In the genomic region with DNA sequence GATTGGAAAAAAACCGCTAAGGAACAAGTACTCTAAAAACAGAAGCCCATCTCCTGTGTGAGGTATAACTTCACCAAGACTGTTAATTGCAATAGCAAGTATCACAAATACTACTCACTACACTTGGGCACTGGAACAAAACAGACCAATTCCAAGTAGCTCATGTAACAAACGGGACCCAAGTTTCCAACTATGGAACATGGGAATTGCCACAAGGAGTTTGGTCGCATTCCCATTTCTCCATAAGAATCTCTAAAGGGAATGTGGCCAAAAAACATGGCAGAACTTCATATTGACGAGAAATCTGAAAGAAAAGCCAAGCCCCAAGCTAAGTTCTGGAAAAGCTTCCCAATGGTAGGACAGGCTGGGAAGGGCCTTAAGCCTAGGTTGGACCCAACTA, we compare ENCODE assay signal across 18 cellular contexts.
DNase-seq lines count a peak whose midpoint lies in the region; ATAC-seq and TF ChIP-seq lines count a peak whose summit lies in the region.
"Had no signal": no experiment of that assay in that cellular context is flagged by ENCODE, and none has a peak within 500 bp of the region (broad histone marks: within the 10 kb centered on the region; RNA-seq: fewer than 3 reads in every experiment).

No MANE protein-coding gene starts in this region.

- H3K4me1 Mint-ChIP-seq in nephron (peaks cover 64% of the 10 kb centered on the region), CD14-positive monocyte (no peaks in the 10 kb centered on the region)
- H3K4me1 Mint-ChIP-seq: activated CD4-positive, alpha-beta memory T cell treated with anti-CD3 and anti-CD28 coated beads, Interleukin-2, amount 10 ng/mL, durations not matched to agents 7 days and 5 days; naive B cell had no signal

- ATAC-seq in heart left ventricle: no peak
- ATAC-seq in Right ventricle myocardium superior (ENCODE audit: poor library complexity): no peak
- ATAC-seq in GM18907 (IDR thresholded peaks at IDR 0.05; ENCODE audit: unreplicated experiment): no peak

- H3K36me3 Mint-ChIP-seq in nephron (ENCODE audit: low read depth): peaks cover 19% of the 10 kb centered on the region
- peaks cover 36 to 47% of the 10 kb centered on the region in 2 donors for H3K36me3 Mint-ChIP-seq in CD14-positive monocyte

- intact Hi-C loops in heart left ventricle (cut with DNase I) (no loop called here), Right ventricle myocardium superior (cut with DNase I) (no loop called here), esophagus muscularis mucosa (cut with DNase I) (no loop called here), uterus (cut with DNase I; ENCODE audit: low total_unique reads) (no loop called here), CD14-positive monocyte (cut with micrococcal nuclease) (no loop called here)

- no peak overlapping the region for H3K4me3 Mint-ChIP-seq in nephron
- H3K4me3 Mint-ChIP-seq in CD14-positive monocyte: no peak overlapping the region
- H3K4me3 Mint-ChIP-seq: activated CD4-positive, alpha-beta memory T cell treated with anti-CD3 and anti-CD28 coated beads, Interleukin-2, amount 10 ng/mL, durations not matched to agents 7 days and 5 days; central memory CD8-positive, alpha-beta T cell; naive B cell had no signal

- H3K9me3 Mint-ChIP-seq in nephron (no peaks in the 10 kb centered on the region), CD14-positive monocyte (peaks cover 0 to 2% (median 0%) of the 10 kb centered on the region in 7 donors)
- H3K9me3 Mint-ChIP-seq: activated CD4-positive, alpha-beta memory T cell treated with anti-CD3 and anti-CD28 coated beads, Interleukin-2, amount 10 ng/mL, durations not matched to agents 7 days and 5 days; central memory CD8-positive, alpha-beta T cell; naive B cell had no signal

- DNase-seq in heart left ventricle (no peak), Right ventricle myocardium superior (no peak), esophagus muscularis mucosa (ENCODE audit: extremely low spot score) (peak; percentile 87), uterus (no peak), CD14-positive monocyte (ENCODE audit: low spot score) (no peak), NCI-H1105 treated with DMSO at 0.1 percent for 48 hours (lab: John Stamatoyannopoulos, UW) (no peak)
- DNase-seq: activated CD4-positive, alpha-beta memory T cell treated with anti-CD3 and anti-CD28 coated beads, Interleukin-2, amount 10 ng/mL, durations not matched to agents 7 days and 5 days; activated CD4-positive, CD25-positive, alpha-beta regulatory T cell; activated gamma-delta T cell treated with Interleukin-2 at 50 U/mL for 16 hours; naive B cell; NCI-H524; RPMI8226; stimulated activated naive CD4-positive, alpha-beta T cell treated with Interleukin-2 at 50 U/mL for 16 hours; T1000 had no signal

- H3K9me3 ChIP-seq in heart left ventricle (no peaks in the 10 kb centered on the region), esophagus muscularis mucosa (no peaks in the 10 kb centered on the region), uterus (no peaks in the 10 kb centered on the region)

- H3K4me1 ChIP-seq in heart left ventricle: peaks cover 0 to 59% (median 31%) of the 10 kb centered on the region in 12 donors
- peaks cover 43 to 77% (median 65%) of the 10 kb centered on the region in 4 donors for H3K4me1 ChIP-seq in esophagus muscularis mucosa
- no peaks in the 10 kb centered on the region for H3K4me1 ChIP-seq in uterus

- H3K27me3 Mint-ChIP-seq in nephron (ENCODE audit: low read depth) (no peaks in the 10 kb centered on the region), CD14-positive monocyte (ENCODE audit: low read depth in 3 of 3) (peaks cover 0 to 2% (median 2%) of the 10 kb centered on the region in 3 donors)
- H3K27me3 Mint-ChIP-seq: activated CD4-positive, alpha-beta memory T cell treated with anti-CD3 and anti-CD28 coated beads, Interleukin-2, amount 10 ng/mL, durations not matched to agents 7 days and 5 days; central memory CD8-positive, alpha-beta T cell; naive B cell had no signal

- peak overlapping the region; percentile 46 to 95 (median 94) for H3K27ac Mint-ChIP-seq in nephron
- H3K27ac Mint-ChIP-seq in CD14-positive monocyte: no peak overlapping the region
- H3K27ac Mint-ChIP-seq: activated CD4-positive, alpha-beta memory T cell treated with anti-CD3 and anti-CD28 coated beads, Interleukin-2, amount 10 ng/mL, durations not matched to agents 7 days and 5 days; naive B cell had no signal

- TF ChIP-seq POLR2A in heart left ventricle (IDR thresholded peaks at IDR 0.05): no peak
- TF ChIP-seq POLR2A in esophagus muscularis mucosa (IDR thresholded peaks at IDR 0.05; ENCODE audit: low read depth): no peak
- TF ChIP-seq POLR2A in uterus (IDR thresholded peaks at IDR 0.05): no peak

- H3K27me3 ChIP-seq in heart left ventricle: no peaks in the 10 kb centered on the region
- no peaks in the 10 kb centered on the region for H3K27me3 ChIP-seq in esophagus muscularis mucosa
- H3K27me3 ChIP-seq in uterus: no peaks in the 10 kb centered on the region

- 81 to 88% (median 84%) methylated on average over 4 of the region's 4 CpGs for WGBS in heart left ventricle, 4 donors
- WGBS in esophagus muscularis mucosa: 71% methylated on average over 4 of the region's 4 CpGs

- peaks cover 0 to 14% (median 0%) of the 10 kb centered on the region in 9 donors for H3K36me3 ChIP-seq in heart left ventricle
- peaks cover 0 to 3% (median 0%) of the 10 kb centered on the region in 4 donors for H3K36me3 ChIP-seq in esophagus muscularis mucosa
- H3K36me3 ChIP-seq in uterus: no peaks in the 10 kb centered on the region

- TF ChIP-seq CTCF in heart left ventricle (IDR thresholded peaks at IDR 0.05) (no peak), esophagus muscularis mucosa (IDR thresholded peaks at IDR 0.05) (no peak), nephron (IDR thresholded peaks at IDR 0.05; ENCODE audit: unreplicated experiment in 3 of 3) (no peak), uterus (IDR thresholded peaks at IDR 0.05) (no peak), CD14-positive monocyte (IDR thresholded peaks at IDR 0.05) (no peak)

- H3K27ac ChIP-seq in heart left ventricle (peak overlapping the region in 11 of 12 donors; percentile 22 to 71 (median 59)), esophagus muscularis mucosa (replicated peaks in 1 of 4) (peak overlapping the region; percentile 73 to 84 (median 76)), uterus (peak overlapping the region; percentile 38 to 51)

- no peak for TF ChIP-seq EP300 in esophagus muscularis mucosa (IDR thresholded peaks at IDR 0.05)

- no peak overlapping the region for H3K4me3 ChIP-seq in heart left ventricle
- no peak overlapping the region for H3K4me3 ChIP-seq in esophagus muscularis mucosa
- H3K4me3 ChIP-seq in uterus: no peak overlapping the region
- H3K4me3 ChIP-seq: skin epidermis had no signal

Comparison
In these comparisons a context has a peak if more than half of its experiments do, and no peak if none do; other contexts are left out.
1. H3K27ac Mint-ChIP-seq: peak in nephron (3 of 3); none in CD14-positive monocyte (0 of 7).
2. Peak in every context shown above with its lines, with median percentiles within 50 percentile points of each other: H3K27ac ChIP-seq.